2 cellular contexts compared by ENCODE assay signal in genomic region chr1:57470028-57470427, GRCh38.
TF ChIP-seq lines count a peak whose summit lies in the region.

No MANE protein-coding gene starts in this region.

TF ChIP-seq in IMR-90, 13 proteins besides CTCF, POLR2A, EP300 and RAD21:
- TF ChIP-seq, protein P1, sequence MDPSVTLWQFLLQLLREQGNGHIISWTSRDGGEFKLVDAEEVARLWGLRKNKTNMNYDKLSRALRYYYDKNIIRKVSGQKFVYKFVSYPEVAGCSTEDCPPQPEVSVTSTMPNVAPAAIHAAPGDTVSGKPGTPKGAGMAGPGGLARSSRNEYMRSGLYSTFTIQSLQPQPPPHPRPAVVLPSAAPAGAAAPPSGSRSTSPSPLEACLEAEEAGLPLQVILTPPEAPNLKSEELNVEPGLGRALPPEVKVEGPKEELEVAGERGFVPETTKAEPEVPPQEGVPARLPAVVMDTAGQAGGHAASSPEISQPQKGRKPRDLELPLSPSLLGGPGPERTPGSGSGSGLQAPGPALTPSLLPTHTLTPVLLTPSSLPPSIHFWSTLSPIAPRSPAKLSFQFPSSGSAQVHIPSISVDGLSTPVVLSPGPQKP (IDR thresholded peaks at IDR 0.05; ENCODE audit: borderline replicate concordance, low read depth, low read length): no peak
- no peak for TF ChIP-seq RFX5 (IDR thresholded peaks at IDR 0.05; ENCODE audit: low read depth, low read length)
- TF ChIP-seq BHLHE40 (IDR thresholded peaks at IDR 0.05; ENCODE audit: low read depth, low read length): no peak
- no peak for TF ChIP-seq MXI1 (IDR thresholded peaks at IDR 0.05; ENCODE audit: borderline replicate concordance, low read depth, low read length)
- TF ChIP-seq CHD1 (IDR thresholded peaks at IDR 0.05; ENCODE audit: low read depth, low read length): no peak
- TF ChIP-seq NFE2L2 (IDR thresholded peaks at IDR 0.05; ENCODE audit: low read depth, low read length): no peak
- no peak for TF ChIP-seq RCOR1 (IDR thresholded peaks at IDR 0.05; ENCODE audit: insufficient replicate concordance, low read length)
- no peak for TF ChIP-seq SMC3 (IDR thresholded peaks at IDR 0.05; ENCODE audit: low read depth, low read length)
- no peak for TF ChIP-seq MAFK (IDR thresholded peaks at IDR 0.05; ENCODE audit: low read depth, low read length)

TF ChIP-seq in HepG2, 621 proteins besides CTCF, POLR2A, EP300 and RAD21:
- no peak for TF ChIP-seq SAFB2 (CRISPR knock-in tag; IDR thresholded peaks at IDR 0.05; ENCODE audit: borderline replicate concordance, low read depth)
- TF ChIP-seq, protein P2, sequence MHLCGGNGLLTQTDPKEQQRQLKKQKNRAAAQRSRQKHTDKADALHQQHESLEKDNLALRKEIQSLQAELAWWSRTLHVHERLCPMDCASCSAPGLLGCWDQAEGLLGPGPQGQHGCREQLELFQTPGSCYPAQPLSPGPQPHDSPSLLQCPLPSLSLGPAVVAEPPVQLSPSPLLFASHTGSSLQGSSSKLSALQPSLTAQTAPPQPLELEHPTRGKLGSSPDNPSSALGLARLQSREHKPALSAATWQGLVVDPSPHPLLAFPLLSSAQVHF (CRISPR knock-in tag; IDR thresholded peaks at IDR 0.05): no peak
- TF ChIP-seq ZNF207 (IDR thresholded peaks at IDR 0.05; ENCODE audit: borderline replicate concordance): no peak
- TF ChIP-seq, protein P3, sequence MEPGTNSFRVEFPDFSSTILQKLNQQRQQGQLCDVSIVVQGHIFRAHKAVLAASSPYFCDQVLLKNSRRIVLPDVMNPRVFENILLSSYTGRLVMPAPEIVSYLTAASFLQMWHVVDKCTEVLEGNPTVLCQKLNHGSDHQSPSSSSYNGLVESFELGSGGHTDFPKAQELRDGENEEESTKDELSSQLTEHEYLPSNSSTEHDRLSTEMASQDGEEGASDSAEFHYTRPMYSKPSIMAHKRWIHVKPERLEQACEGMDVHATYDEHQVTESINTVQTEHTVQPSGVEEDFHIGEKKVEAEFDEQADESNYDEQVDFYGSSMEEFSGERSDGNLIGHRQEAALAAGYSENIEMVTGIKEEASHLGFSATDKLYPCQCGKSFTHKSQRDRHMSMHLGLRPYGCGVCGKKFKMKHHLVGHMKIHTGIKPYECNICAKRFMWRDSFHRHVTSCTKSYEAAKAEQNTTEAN (CRISPR knock-in tag; conservative IDR thresholded peaks at IDR 0.05): no peak
- TF ChIP-seq SAP130 (CRISPR knock-in tag; IDR thresholded peaks at IDR 0.05; ENCODE audit: low read depth): no peak
- no peak for TF ChIP-seq ATM (IDR thresholded peaks at IDR 0.05; ENCODE audit: borderline replicate concordance)
- no peak for TF ChIP-seq PHF21A (CRISPR knock-in tag; IDR thresholded peaks at IDR 0.05)
- no peak for TF ChIP-seq MYC (CRISPR knock-in tag; IDR thresholded peaks at IDR 0.05; ENCODE audit: borderline replicate concordance)
